Comparison of ENCODE assay signal across 12 cellular contexts in genomic region chr3:112464264-112464663, GRCh38.
DNase-seq lines count a peak whose midpoint lies in the region; ATAC-seq, FAIRE-seq and TF ChIP-seq lines count a peak whose summit lies in the region.
"Had no signal": no experiment of that assay in that cellular context is flagged by ENCODE, and none has a peak within 500 bp of the region (broad histone marks: within the 10 kb centered on the region; RNA-seq: fewer than 3 reads in every experiment).

No MANE protein-coding gene starts in this region.

- no peak for TF ChIP-seq POLR2A in H54 (IDR thresholded peaks at IDR 0.05; ENCODE audit: low read depth, low read length)

- H3K9ac ChIP-seq in BLaER1 treated with 17β-estradiol and CSF1 and Interleukin-3, amounts not matched to agents 10 nM and 100 nM: peak overlapping the region in 2 of 11 experiments; percentile 2 to 18; a peak in 2 of 22 replicates
- H3K9ac ChIP-seq in Loucy (ENCODE audit: low read depth, low read length, poor library complexity, severe bottlenecking): peak overlapping the region; percentile 14

- H2AFZ ChIP-seq in Loucy (ENCODE audit: low read length): no peak overlapping the region

- FAIRE-seq in H54 (lab: Jason Lieb, UNC): no peak
- FAIRE-seq: D721Med had no signal

- peaks cover 22 to 67% (median 48%) of the 10 kb centered on the region in 10 experiments for H3K4me1 ChIP-seq in BLaER1 treated with 17β-estradiol and CSF1 and Interleukin-3, amounts not matched to agents 10 nM and 100 nM
- H3K4me1 ChIP-seq in Loucy (ENCODE audit: insufficient read depth, low read length, poor library complexity, severe bottlenecking): peaks cover 68% of the 10 kb centered on the region
- H3K4me1 ChIP-seq: esophagus muscularis mucosa had no signal

- peak; percentile 10 to 32 for DNase-seq in cardiac fibroblast (ENCODE audit: low read depth in 2 of 2)
- no peak for DNase-seq in NCI-H2029 (lab: John Stamatoyannopoulos, UW)
- DNase-seq in stimulated activated CD4-positive, alpha-beta T cell treated with anti-CD3 and anti-CD28 coated beads, Interleukin-15, amount 100 ng/mL, for 24 hours: no peak
- no peak for DNase-seq in SHP77 treated with DMSO at 0.1 percent for 48 hours (lab: John Stamatoyannopoulos, UW)
- DNase-seq in H54 (ENCODE audit: insufficient read length, low spot score): no peak
- DNase-seq: NCI-H510A treated with DMSO at 0.1 percent for 48 hours had no signal

- H3K36me3 ChIP-seq in BLaER1 treated with 17β-estradiol and CSF1 and Interleukin-3, amounts not matched to agents 10 nM and 100 nM: no peaks in the 10 kb centered on the region
- no peaks in the 10 kb centered on the region for H3K36me3 ChIP-seq in Loucy (ENCODE audit: insufficient read depth, low read length)
- H3K36me3 ChIP-seq: esophagus muscularis mucosa, thoracic aorta had no signal

- no peaks in the 10 kb centered on the region for H3K9me2 ChIP-seq in Loucy (replicated peaks; ENCODE audit: low read depth, low read length)

- peak overlapping the region in 8 of 11 experiments; percentile 1 to 54 (median 43); a peak in 11 of 22 replicates for H3K27ac ChIP-seq in BLaER1 treated with 17β-estradiol and CSF1 and Interleukin-3, amounts not matched to agents 10 nM and 100 nM
- H3K27ac ChIP-seq: esophagus muscularis mucosa, thoracic aorta had no signal

- no peaks in the 10 kb centered on the region for H3K79me2 ChIP-seq in Loucy (ENCODE audit: insufficient read depth, low read length)

- H4K20me1 ChIP-seq in BLaER1 treated with 17β-estradiol and CSF1 and Interleukin-3, amounts not matched to agents 10 nM and 100 nM: no peaks in the 10 kb centered on the region
- no peaks in the 10 kb centered on the region for H4K20me1 ChIP-seq in Loucy (ENCODE audit: insufficient read depth, low read length, poor library complexity, severe bottlenecking)

- peak overlapping the region; percentile 55 to 80 (median 71) for H3K4me2 ChIP-seq in BLaER1 treated with 17β-estradiol and CSF1 and Interleukin-3, amounts not matched to agents 10 nM and 100 nM
- peak overlapping the region; percentile 70 for H3K4me2 ChIP-seq in Loucy (ENCODE audit: low read depth, low read length, poor library complexity, severe bottlenecking)

- no peak for TF ChIP-seq CTCF in Loucy (conservative IDR thresholded peaks at IDR 0.05; ENCODE audit: low read length)
- TF ChIP-seq CTCF in cardiac fibroblast (IDR thresholded peaks at IDR 0.05; ENCODE audit: low read depth, low read length): no peak

- H3K4me3 ChIP-seq in BLaER1 treated with 17β-estradiol and CSF1 and Interleukin-3, amounts not matched to agents 10 nM and 100 nM: peak overlapping the region in 1 of 10 experiments; percentile 4; a peak in 1 of 20 replicates
- peak overlapping the region; percentile 50 for H3K4me3 ChIP-seq in Loucy (ENCODE audit: low read length, poor library complexity, severe bottlenecking)
- H3K4me3 ChIP-seq in cardiac fibroblast (replicated peaks in 1 of 2; ENCODE audit: low read depth in 2 of 2, low read length in 2 of 2): no peak overlapping the region
- H3K4me3 ChIP-seq: esophagus muscularis mucosa, thoracic aorta had no signal

- peaks cover 5% of the 10 kb centered on the region; the same call in 1 of the 2 replicates for H3F3A ChIP-seq in Loucy (ENCODE audit: low read depth)

- H3K27me3 ChIP-seq in BLaER1 treated with 17β-estradiol and CSF1 and Interleukin-3, amounts not matched to agents 10 nM and 100 nM: no peaks in the 10 kb centered on the region
- H3K27me3 ChIP-seq in Loucy (ENCODE audit: insufficient read depth, low read length, poor library complexity, severe bottlenecking): no peaks in the 10 kb centered on the region
- H3K27me3 ChIP-seq: esophagus muscularis mucosa had no signal

- ATAC-seq in GM18909 (IDR thresholded peaks at IDR 0.05; ENCODE audit: poor library complexity, unreplicated experiment): peak; percentile 33

- H3K9me3 ChIP-seq in BLaER1 treated with 17β-estradiol and CSF1 and Interleukin-3, amounts not matched to agents 10 nM and 100 nM (replicated peaks in 1 of 11): peaks cover 6 to 16% (median 8%) of the 10 kb centered on the region in 11 experiments; a peak in 16 of 22 replicates
- H3K9me3 ChIP-seq in Loucy (ENCODE audit: insufficient read depth, low read depth, low read length): no peaks in the 10 kb centered on the region
- H3K9me3 ChIP-seq: thoracic aorta had no signal

Comparison
In these comparisons a context has a peak if more than half of its experiments do, and no peak if none do; other contexts are left out.
1. DNase-seq: peak in cardiac fibroblast (2 of 2); none in NCI-H2029 (single experiment), stimulated activated CD4-positive, alpha-beta T cell treated with anti-CD3 and anti-CD28 coated beads, Interleukin-15, amount 100 ng/mL, for 24 hours (single experiment), SHP77 treated with DMSO at 0.1 percent for 48 hours (single experiment) and H54 (single experiment).